In genomic region chr21:29196664-29197052, GRCh38 we compare ENCODE assay signal across 9 cellular contexts.
A peak's percentile ranks its signal among the peaks of the same experiment; 100 is the strongest.
DNase-seq lines count a peak whose midpoint lies in the region; ATAC-seq lines count a peak whose summit lies in the region.
"Had no signal": no experiment of that assay in that cellular context is flagged by ENCODE, and none has a peak within 500 bp of the region (broad histone marks: within the 10 kb centered on the region; RNA-seq: fewer than 3 reads in every experiment).

No MANE protein-coding gene starts in this region.

- H3K36me3 ChIP-seq in trophoblast cell (ENCODE audit: control insufficient read depth in 1 of 2, insufficient read depth in 2 of 2, low read length in 2 of 2), result no peaks in the 10 kb centered on the region
- H3K36me3 ChIP-seq: cardiac muscle cell had no signal

- peak overlapping the region; percentile 52 for H4K91ac ChIP-seq in trophoblast cell (ENCODE audit: low read depth, low read length)

- no CpG with 5 or more reads among the region's 5 CpGs for WGBS in trophoblast cell (ENCODE audit: extremely low coverage, insufficient coverage, insufficient read length)

- H3K4me3 Mint-ChIP-seq in activated naive CD8-positive, alpha-beta T cell, result peak overlapping the region; percentile 85

- no peak overlapping the region for H4K8ac ChIP-seq in trophoblast cell (ENCODE audit: low read depth, low read length)

- H4K12ac ChIP-seq in trophoblast cell (ENCODE audit: low read depth, low read length), result no peak overlapping the region

- ATAC-seq in GM18867 (IDR thresholded peaks at IDR 0.05; ENCODE audit: unreplicated experiment) (peak; percentile 20), HG02885 (IDR thresholded peaks at IDR 0.05; ENCODE audit: poor library complexity, unreplicated experiment) (peak; percentile 25), GM21367 (IDR thresholded peaks at IDR 0.05; ENCODE audit: unreplicated experiment) (no peak), left ventricle myocardium superior (no peak)

- peaks cover 19% of the 10 kb centered on the region for H3K9me3 Mint-ChIP-seq in activated naive CD8-positive, alpha-beta T cell (ENCODE audit: low read depth)

- H3K27me3 ChIP-seq in trophoblast cell (ENCODE audit: insufficient read depth, low read length), result no peaks in the 10 kb centered on the region
- H3K27me3 ChIP-seq: cardiac muscle cell had no signal

- no peak overlapping the region for H2BK12ac ChIP-seq in trophoblast cell (ENCODE audit: low read length)

- H2AK5ac ChIP-seq in trophoblast cell (ENCODE audit: low read length), result no peak overlapping the region

- H3K23ac ChIP-seq in trophoblast cell (ENCODE audit: low read length), result no peak overlapping the region

- H3K4me1 Mint-ChIP-seq in activated naive CD8-positive, alpha-beta T cell (ENCODE audit: low read depth), result peaks cover 32% of the 10 kb centered on the region

- no peak overlapping the region for H2BK5ac ChIP-seq in trophoblast cell (ENCODE audit: low read depth, low read length, poor library complexity)

- DNase-seq in trophoblast cell (no peak), NCI-H82 (lab: John Stamatoyannopoulos, UW) (no peak), AG20443 (ENCODE audit: low spot score) (no peak), left ventricle myocardium superior (no peak)

- H3K9ac ChIP-seq in trophoblast cell (ENCODE audit: low read length), result no peak overlapping the region

- H3K4me3 ChIP-seq in trophoblast cell (ENCODE audit: low read depth, low read length), result no peak overlapping the region
- H3K4me3 ChIP-seq: cardiac muscle cell had no signal

- H3K27ac ChIP-seq in trophoblast cell (ENCODE audit: low read depth, low read length), result no peak overlapping the region
- H3K27ac ChIP-seq: cardiac muscle cell had no signal

- peaks cover 2% of the 10 kb centered on the region for H3K27me3 Mint-ChIP-seq in activated naive CD8-positive, alpha-beta T cell

- no peak overlapping the region for H2BK120ac ChIP-seq in trophoblast cell (ENCODE audit: insufficient read depth, low read length, poor library complexity)

- intact Hi-C loops in left ventricle myocardium superior (cut with micrococcal nuclease), result no loop called here

- peaks cover 1% of the 10 kb centered on the region for H3K79me1 ChIP-seq in trophoblast cell (ENCODE audit: low read length)

- no peak overlapping the region for H3K14ac ChIP-seq in trophoblast cell (ENCODE audit: low read length)

- no peak overlapping the region for H2AFZ ChIP-seq in trophoblast cell (ENCODE audit: insufficient read depth, low read length, poor library complexity)

- peaks cover 21% of the 10 kb centered on the region for H3K36me3 Mint-ChIP-seq in activated naive CD8-positive, alpha-beta T cell

- H3K27ac Mint-ChIP-seq in activated naive CD8-positive, alpha-beta T cell, result peak overlapping the region; percentile 94

- no peak overlapping the region for H3K4ac ChIP-seq in trophoblast cell (ENCODE audit: low read depth, low read length)

- H3K4me2 ChIP-seq in trophoblast cell (ENCODE audit: low read length), result no peak overlapping the region

- H3K4me1 ChIP-seq in trophoblast cell (ENCODE audit: control insufficient read depth in 1 of 2, insufficient read depth in 2 of 2, low read length in 2 of 2), result peaks cover 0 to 3% of the 10 kb centered on the region in 2 experiments

- H3K18ac ChIP-seq in trophoblast cell (ENCODE audit: low read length), result no peak overlapping the region

- H3K9me3 ChIP-seq in trophoblast cell (ENCODE audit: insufficient read depth, low read depth, low read length), result no peaks in the 10 kb centered on the region

- no peaks in the 10 kb centered on the region for H3K79me2 ChIP-seq in trophoblast cell (ENCODE audit: control insufficient read depth, insufficient read depth, low read length, poor library complexity)

Comparison
In these comparisons a context has a peak if more than half of its experiments do, and no peak if none do; other contexts are left out.
1. ATAC-seq: peak in GM18867 (single experiment) and HG02885 (single experiment); none in GM21367 (single experiment) and left ventricle myocardium superior (single experiment).